Comparison of ENCODE assay signal across 17 cellular contexts in genomic region chr2:148273158-148273691, GRCh38.
A peak's percentile ranks its signal among the peaks of the same experiment; 100 is the strongest.
DNase-seq lines count a peak whose midpoint lies in the region; ATAC-seq and TF ChIP-seq lines count a peak whose summit lies in the region.
"Had no signal": no experiment of that assay in that cellular context is flagged by ENCODE, and none has a peak within 500 bp of the region (broad histone marks: within the 10 kb centered on the region; RNA-seq: fewer than 3 reads in every experiment).

No MANE protein-coding gene starts in this region.

- no peak for TF ChIP-seq POLR2A in esophagus muscularis mucosa (IDR thresholded peaks at IDR 0.05; ENCODE audit: low read depth)
- TF ChIP-seq POLR2A in vagina (IDR thresholded peaks at IDR 0.05) = no peak

- no peak overlapping the region for H3K4ac ChIP-seq in mesendoderm (ENCODE audit: low read depth, low read length)

- H3K36me3 ChIP-seq in esophagus muscularis mucosa (no peaks in the 10 kb centered on the region), mesendoderm (ENCODE audit: control insufficient read depth, insufficient read depth, low read length) (no peaks in the 10 kb centered on the region), colonic mucosa (no peaks in the 10 kb centered on the region), vagina (no peaks in the 10 kb centered on the region)
- H3K36me3 ChIP-seq: transverse colon had no signal

- no peak overlapping the region for H3K23ac ChIP-seq in mesendoderm (ENCODE audit: low read length)

- H3K9ac ChIP-seq in mesendoderm (ENCODE audit: low read length) = no peak overlapping the region
- H3K9ac ChIP-seq in colonic mucosa (ENCODE audit: low read depth in 2 of 2, low read length in 2 of 2) = no peak overlapping the region

- no peak for TF ChIP-seq EP300 in esophagus muscularis mucosa (IDR thresholded peaks at IDR 0.05)

- no peaks in the 10 kb centered on the region for H3K79me2 ChIP-seq in mesendoderm (ENCODE audit: control insufficient read depth, insufficient read depth, low read length)

- no peak overlapping the region for H3K18ac ChIP-seq in mesendoderm (ENCODE audit: low read length)

- H3K9me3 ChIP-seq in esophagus muscularis mucosa = no peaks in the 10 kb centered on the region
- H3K9me3 ChIP-seq in colonic mucosa = no peaks in the 10 kb centered on the region
- no peaks in the 10 kb centered on the region for H3K9me3 ChIP-seq in vagina
- H3K9me3 ChIP-seq: transverse colon had no signal

- H3K27me3 ChIP-seq in esophagus muscularis mucosa = no peaks in the 10 kb centered on the region
- no peaks in the 10 kb centered on the region for H3K27me3 ChIP-seq in mesendoderm (ENCODE audit: insufficient read depth, low read length, poor library complexity)
- H3K27me3 ChIP-seq in colonic mucosa = no peaks in the 10 kb centered on the region
- H3K27me3 ChIP-seq in vagina = no peaks in the 10 kb centered on the region
- H3K27me3 ChIP-seq: transverse colon had no signal

- 36% methylated on average over 4 of the region's 4 CpGs for WGBS in esophagus muscularis mucosa
- WGBS in mesendoderm (ENCODE audit: extremely low coverage, insufficient coverage, low lambda C conversion rate) = no CpG with 5 or more reads among the region's 4 CpGs

- H2BK5ac ChIP-seq in mesendoderm (ENCODE audit: low read length) = no peak overlapping the region

- H3K79me1 ChIP-seq in mesendoderm (ENCODE audit: low read length) = no peaks in the 10 kb centered on the region

- no peak overlapping the region for H3K56ac ChIP-seq in mesendoderm (ENCODE audit: low read length)

- TF ChIP-seq CTCF in esophagus muscularis mucosa (IDR thresholded peaks at IDR 0.05) (no peak), colonic mucosa (IDR thresholded peaks at IDR 0.05) (no peak), vagina (IDR thresholded peaks at IDR 0.05) (no peak)

- H2AK5ac ChIP-seq in mesendoderm (ENCODE audit: low read length) = no peak overlapping the region

- no peak overlapping the region for H3K4me3 ChIP-seq in esophagus muscularis mucosa
- H3K4me3 ChIP-seq in mesendoderm (ENCODE audit: low read length) = no peak overlapping the region
- H3K4me3 ChIP-seq in colonic mucosa = no peak overlapping the region
- no peak overlapping the region for H3K4me3 ChIP-seq in vagina
- H3K4me3 ChIP-seq: transverse colon had no signal

- H2BK15ac ChIP-seq in mesendoderm (replicated peaks; ENCODE audit: low read depth) = no peak overlapping the region

- H3K4me2 ChIP-seq in mesendoderm (ENCODE audit: low read length) = no peak overlapping the region

- ATAC-seq in HG02885 (IDR thresholded peaks at IDR 0.05; ENCODE audit: poor library complexity, unreplicated experiment) = no peak

- no peak overlapping the region for H4K5ac ChIP-seq in mesendoderm (ENCODE audit: low read length)

- no peak overlapping the region for H4K8ac ChIP-seq in mesendoderm (ENCODE audit: low read depth, low read length)

- no peak overlapping the region for H2BK120ac ChIP-seq in mesendoderm (ENCODE audit: low read depth, low read length)

- in situ Hi-C loops in ACHN (cut with HindIII; ENCODE audit: low pct_ligation_motif_present, low pct_unique_long_range_greater_than_20kb, low sequenced_read_pairs) = no loop called here

- DNase-seq in ACHN = peak; percentile 95
- DNase-seq in HT1080 (ENCODE audit: low read depth) = peak; percentile 15
- DNase-seq in esophagus muscularis mucosa (ENCODE audit: extremely low spot score) = no peak
- DNase-seq in mesendoderm = peak; percentile 31
- no peak for DNase-seq in colonic mucosa
- no peak for DNase-seq in SHP77 (lab: John Stamatoyannopoulos, UW)
- no peak for DNase-seq in vagina (ENCODE audit: extremely low spot score in 2 of 2)
- DNase-seq: activated CD8-positive, alpha-beta memory T cell treated with anti-CD3 and anti-CD28 coated beads for 24 hours; activated effector memory CD4-positive, alpha-beta T cell treated with Interleukin-2 at 50 U/mL for 16 hours; anterior cingulate cortex; NCI-H1436; NCI-H446 treated with DMSO at 0.1 percent for 48 hours; SHP77 treated with DMSO at 0.1 percent for 48 hours; stimulated activated CD4-positive, alpha-beta T cell treated with anti-CD3 and anti-CD28 coated beads, Interleukin-12 subunit alpha, Interleukin-12 subunit beta, amount 100 ng/mL, for 4 hours; stimulated activated naive CD4-positive, alpha-beta T cell; transverse colon had no signal

- intact Hi-C loops in esophagus muscularis mucosa (cut with DNase I) = no loop called here
- intact Hi-C loops in colonic mucosa (cut with DNase I) = no loop called here
- intact Hi-C loops in vagina (cut with DNase I) = no loop called here

- H3K27ac ChIP-seq in esophagus muscularis mucosa (replicated peaks in 1 of 4) (peak overlapping the region; percentile 4 to 49 (median 36)), mesendoderm (ENCODE audit: low read depth, low read length) (no peak overlapping the region), colonic mucosa (no peak overlapping the region), vagina (no peak overlapping the region)
- H3K27ac ChIP-seq: transverse colon had no signal

- H3K4me1 ChIP-seq in esophagus muscularis mucosa (peaks cover 0 to 20% (median 12%) of the 10 kb centered on the region in 4 donors), mesendoderm (ENCODE audit: control insufficient read depth, low read depth, low read length) (no peaks in the 10 kb centered on the region), colonic mucosa (no peaks in the 10 kb centered on the region), vagina (no peaks in the 10 kb centered on the region)
- H3K4me1 ChIP-seq: transverse colon had no signal

Comparison
In these comparisons a context has a peak if more than half of its experiments do, and no peak if none do; other contexts are left out.
1. DNase-seq: peak in ACHN (single experiment), HT1080 (single experiment) and mesendoderm (single experiment); none in esophagus muscularis mucosa (single experiment), colonic mucosa (single experiment), SHP77 (0 of 2) and vagina (0 of 2).
2. H3K27ac ChIP-seq: peak in esophagus muscularis mucosa (4 of 4); none in mesendoderm (single experiment), colonic mucosa (single experiment) and vagina (single experiment).